ENCODE assay signal across 1 cellular context in genomic region chr2:26687785-26688184, GRCh38.
TF ChIP-seq lines count a peak whose summit lies in the region.

No MANE protein-coding gene starts in this region.

TF ChIP-seq in HepG2, 621 proteins besides CTCF, POLR2A, EP300 and RAD21:
- TF ChIP-seq HNRNPL (IDR thresholded peaks at IDR 0.05; ENCODE audit: low read depth, low read length): no peak
- no peak for TF ChIP-seq ZNF44 (CRISPR knock-in tag; IDR thresholded peaks at IDR 0.05)
- no peak for TF ChIP-seq ZNF784 (CRISPR knock-in tag; IDR thresholded peaks at IDR 0.05; ENCODE audit: borderline replicate concordance)
- no peak for TF ChIP-seq CERS6 (CRISPR knock-in tag; IDR thresholded peaks at IDR 0.05)
- TF ChIP-seq ZFYVE20 (CRISPR knock-in tag; IDR thresholded peaks at IDR 0.05; ENCODE audit: borderline replicate concordance, low read depth): no peak
- TF ChIP-seq GATAD1 (CRISPR knock-in tag; IDR thresholded peaks at IDR 0.05): no peak
- TF ChIP-seq, protein P1, sequence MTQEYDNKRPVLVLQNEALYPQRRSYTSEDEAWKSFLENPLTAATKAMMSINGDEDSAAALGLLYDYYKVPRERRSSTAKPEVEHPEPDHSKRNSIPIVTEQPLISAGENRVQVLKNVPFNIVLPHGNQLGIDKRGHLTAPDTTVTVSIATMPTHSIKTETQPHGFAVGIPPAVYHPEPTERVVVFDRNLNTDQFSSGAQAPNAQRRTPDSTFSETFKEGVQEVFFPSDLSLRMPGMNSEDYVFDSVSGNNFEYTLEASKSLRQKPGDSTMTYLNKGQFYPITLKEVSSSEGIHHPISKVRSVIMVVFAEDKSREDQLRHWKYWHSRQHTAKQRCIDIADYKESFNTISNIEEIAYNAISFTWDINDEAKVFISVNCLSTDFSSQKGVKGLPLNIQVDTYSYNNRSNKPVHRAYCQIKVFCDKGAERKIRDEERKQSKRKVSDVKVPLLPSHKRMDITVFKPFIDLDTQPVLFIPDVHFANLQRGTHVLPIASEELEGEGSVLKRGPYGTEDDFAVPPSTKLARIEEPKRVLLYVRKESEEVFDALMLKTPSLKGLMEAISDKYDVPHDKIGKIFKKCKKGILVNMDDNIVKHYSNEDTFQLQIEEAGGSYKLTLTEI (CRISPR knock-in tag; conservative IDR thresholded peaks at IDR 0.05): no peak
- TF ChIP-seq ZNF446 (CRISPR knock-in tag; IDR thresholded peaks at IDR 0.05): no peak
- TF ChIP-seq ZUFSP (CRISPR knock-in tag; IDR thresholded peaks at IDR 0.05; ENCODE audit: borderline replicate concordance): no peak
- TF ChIP-seq ZNF335 (CRISPR knock-in tag; IDR thresholded peaks at IDR 0.05): no peak
- no peak for TF ChIP-seq ZNF543 (CRISPR knock-in tag; IDR thresholded peaks at IDR 0.05)
- TF ChIP-seq PATZ1 (CRISPR knock-in tag; IDR thresholded peaks at IDR 0.05): 0 out of 2 replicates have a peak, but pooled peaks have one; percentile 18
- TF ChIP-seq SOX6 (IDR thresholded peaks at IDR 0.05): no peak
- TF ChIP-seq SOX6 (CRISPR knock-in tag; IDR thresholded peaks at IDR 0.05): peak; percentile 48
- TF ChIP-seq RERE (CRISPR knock-in tag; IDR thresholded peaks at IDR 0.05; ENCODE audit: low read depth): no peak
- no peak for TF ChIP-seq NCOR1 (IDR thresholded peaks at IDR 0.05; ENCODE audit: borderline replicate concordance, low read length)
- no peak for TF ChIP-seq ZNF839 (CRISPR knock-in tag; IDR thresholded peaks at IDR 0.05; ENCODE audit: borderline replicate concordance)
- TF ChIP-seq MIER2 (CRISPR knock-in tag; IDR thresholded peaks at IDR 0.05): peak; percentile 61; the same call in 1 of the 2 replicates
- peak; percentile 82 for TF ChIP-seq ZNF121 (CRISPR knock-in tag; IDR thresholded peaks at IDR 0.05)
- TF ChIP-seq KLF16 (CRISPR knock-in tag; IDR thresholded peaks at IDR 0.05): no peak
- no peak for TF ChIP-seq SOX13 (IDR thresholded peaks at IDR 0.05)
- 0 out of 4 replicates have a peak, but pooled peaks of 1 of the 2 experiments have one; percentile 37 for TF ChIP-seq SOX13 (CRISPR knock-in tag; conservative IDR thresholded peaks at IDR 0.05 in 1 of 2, IDR thresholded peaks at IDR 0.05 in 1 of 2)
- no peak for TF ChIP-seq FOXO4 (CRISPR knock-in tag; conservative IDR thresholded peaks at IDR 0.05)
- TF ChIP-seq ZNF253 (CRISPR knock-in tag; IDR thresholded peaks at IDR 0.05; ENCODE audit: borderline replicate concordance): no peak
- TF ChIP-seq ZNF569 (CRISPR knock-in tag; IDR thresholded peaks at IDR 0.05; ENCODE audit: borderline replicate concordance): no peak
- TF ChIP-seq ZNF558 (CRISPR knock-in tag; IDR thresholded peaks at IDR 0.05; ENCODE audit: borderline replicate concordance): no peak
- no peak for TF ChIP-seq ZNF879 (CRISPR knock-in tag; IDR thresholded peaks at IDR 0.05)
- TF ChIP-seq, protein P2, sequence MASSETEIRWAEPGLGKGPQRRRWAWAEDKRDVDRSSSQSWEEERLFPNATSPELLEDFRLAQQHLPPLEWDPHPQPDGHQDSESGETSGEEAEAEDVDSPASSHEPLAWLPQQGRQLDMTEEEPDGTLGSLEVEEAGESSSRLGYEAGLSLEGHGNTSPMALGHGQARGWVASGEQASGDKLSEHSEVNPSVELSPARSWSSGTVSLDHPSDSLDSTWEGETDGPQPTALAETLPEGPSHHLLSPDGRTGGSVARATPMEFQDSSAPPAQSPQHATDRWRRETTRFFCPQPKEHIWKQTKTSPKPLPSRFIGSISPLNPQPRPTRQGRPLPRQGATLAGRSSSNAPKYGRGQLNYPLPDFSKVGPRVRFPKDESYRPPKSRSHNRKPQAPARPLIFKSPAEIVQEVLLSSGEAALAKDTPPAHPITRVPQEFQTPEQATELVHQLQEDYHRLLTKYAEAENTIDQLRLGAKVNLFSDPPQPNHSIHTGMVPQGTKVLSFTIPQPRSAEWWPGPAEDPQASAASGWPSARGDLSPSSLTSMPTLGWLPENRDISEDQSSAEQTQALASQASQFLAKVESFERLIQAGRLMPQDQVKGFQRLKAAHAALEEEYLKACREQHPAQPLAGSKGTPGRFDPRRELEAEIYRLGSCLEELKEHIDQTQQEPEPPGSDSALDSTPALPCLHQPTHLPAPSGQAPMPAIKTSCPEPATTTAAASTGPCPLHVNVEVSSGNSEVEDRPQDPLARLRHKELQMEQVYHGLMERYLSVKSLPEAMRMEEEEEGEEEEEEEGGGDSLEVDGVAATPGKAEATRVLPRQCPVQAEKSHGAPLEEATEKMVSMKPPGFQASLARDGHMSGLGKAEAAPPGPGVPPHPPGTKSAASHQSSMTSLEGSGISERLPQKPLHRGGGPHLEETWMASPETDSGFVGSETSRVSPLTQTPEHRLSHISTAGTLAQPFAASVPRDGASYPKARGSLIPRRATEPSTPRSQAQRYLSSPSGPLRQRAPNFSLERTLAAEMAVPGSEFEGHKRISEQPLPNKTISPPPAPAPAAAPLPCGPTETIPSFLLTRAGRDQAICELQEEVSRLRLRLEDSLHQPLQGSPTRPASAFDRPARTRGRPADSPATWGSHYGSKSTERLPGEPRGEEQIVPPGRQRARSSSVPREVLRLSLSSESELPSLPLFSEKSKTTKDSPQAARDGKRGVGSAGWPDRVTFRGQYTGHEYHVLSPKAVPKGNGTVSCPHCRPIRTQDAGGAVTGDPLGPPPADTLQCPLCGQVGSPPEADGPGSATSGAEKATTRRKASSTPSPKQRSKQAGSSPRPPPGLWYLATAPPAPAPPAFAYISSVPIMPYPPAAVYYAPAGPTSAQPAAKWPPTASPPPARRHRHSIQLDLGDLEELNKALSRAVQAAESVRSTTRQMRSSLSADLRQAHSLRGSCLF (CRISPR knock-in tag; IDR thresholded peaks at IDR 0.05; ENCODE audit: borderline replicate concordance): no peak
- no peak for TF ChIP-seq FOXO1 (CRISPR knock-in tag; IDR thresholded peaks at IDR 0.05)
- no peak for TF ChIP-seq IKZF1 (IDR thresholded peaks at IDR 0.05)
- no peak for TF ChIP-seq TGIF2 (CRISPR knock-in tag; IDR thresholded peaks at IDR 0.05)
- TF ChIP-seq AHR (CRISPR knock-in tag; IDR thresholded peaks at IDR 0.05): no peak
